In genomic region chr2:96407041-96407918, GRCh38 we compare ENCODE assay signal across 8 cellular contexts.
DNase-seq lines count a peak whose midpoint lies in the region; ATAC-seq lines count a peak whose summit lies in the region.

No MANE protein-coding gene starts in this region.

- peaks cover 5% of the 10 kb centered on the region for H3K27me3 Mint-ChIP-seq in T-helper 1 cell treated with Interleukin-12 subunit alpha and Interleukin-12 subunit beta and Interleukin-4 antibody, amounts not matched to agents 30 μg/mL and 1 μg/mL, for 36 hours (ENCODE audit: low read depth)

- ATAC-seq in left cardiac atrium = peak; percentile 63 to 66
- ATAC-seq in HG02885 (IDR thresholded peaks at IDR 0.05; ENCODE audit: poor library complexity, unreplicated experiment) = no peak

- H3K4me3 ChIP-seq in MG63 = no peak overlapping the region

- H3K27ac Mint-ChIP-seq in T-helper 1 cell treated with Interleukin-12 subunit alpha and Interleukin-12 subunit beta and Interleukin-4 antibody, amounts not matched to agents 30 μg/mL and 1 μg/mL, for 36 hours = peak overlapping the region; percentile 77

- no peaks in the 10 kb centered on the region for H3K36me3 ChIP-seq in MG63

- H3K9me3 ChIP-seq in MG63 = no peaks in the 10 kb centered on the region

- no peaks in the 10 kb centered on the region for H3K36me3 Mint-ChIP-seq in T-helper 1 cell treated with Interleukin-12 subunit alpha and Interleukin-12 subunit beta and Interleukin-4 antibody, amounts not matched to agents 30 μg/mL and 1 μg/mL, for 36 hours (ENCODE audit: low read depth)

- no peak overlapping the region for H3K4me3 Mint-ChIP-seq in T-helper 1 cell treated with Interleukin-12 subunit alpha and Interleukin-12 subunit beta and Interleukin-4 antibody, amounts not matched to agents 30 μg/mL and 1 μg/mL, for 36 hours

- DNase-seq in NCI-H2029 treated with DMSO at 0.1 percent for 48 hours (lab: John Stamatoyannopoulos, UW) (peak; percentile 34), NCI-H2029 (lab: John Stamatoyannopoulos, UW) (no peak), MG63 (peak; percentile 63), amniotic epithelial cell (ENCODE audit: low read depth) (peak; percentile 71), left cardiac atrium (peak; percentile 61), putamen (ENCODE audit: low spot score) (peak; percentile 91)

- H3K9me3 Mint-ChIP-seq in T-helper 1 cell treated with Interleukin-12 subunit alpha and Interleukin-12 subunit beta and Interleukin-4 antibody, amounts not matched to agents 30 μg/mL and 1 μg/mL, for 36 hours = no peaks in the 10 kb centered on the region

- peaks cover 15% of the 10 kb centered on the region for H3K4me1 Mint-ChIP-seq in T-helper 1 cell treated with Interleukin-12 subunit alpha and Interleukin-12 subunit beta and Interleukin-4 antibody, amounts not matched to agents 30 μg/mL and 1 μg/mL, for 36 hours (ENCODE audit: low read depth)

- H3K27me3 ChIP-seq in MG63 = no peaks in the 10 kb centered on the region

- intact Hi-C loops in left cardiac atrium (cut with DNase I) = loop anchor here (2.0 to 5.0 kb wide), 2 partner anchors 100 to 102 kb away; partner anchors contain the start of gene NEURL3 (in 1 of the 2)
